Comparison of ENCODE assay signal across 9 cellular contexts in the genomic region with DNA sequence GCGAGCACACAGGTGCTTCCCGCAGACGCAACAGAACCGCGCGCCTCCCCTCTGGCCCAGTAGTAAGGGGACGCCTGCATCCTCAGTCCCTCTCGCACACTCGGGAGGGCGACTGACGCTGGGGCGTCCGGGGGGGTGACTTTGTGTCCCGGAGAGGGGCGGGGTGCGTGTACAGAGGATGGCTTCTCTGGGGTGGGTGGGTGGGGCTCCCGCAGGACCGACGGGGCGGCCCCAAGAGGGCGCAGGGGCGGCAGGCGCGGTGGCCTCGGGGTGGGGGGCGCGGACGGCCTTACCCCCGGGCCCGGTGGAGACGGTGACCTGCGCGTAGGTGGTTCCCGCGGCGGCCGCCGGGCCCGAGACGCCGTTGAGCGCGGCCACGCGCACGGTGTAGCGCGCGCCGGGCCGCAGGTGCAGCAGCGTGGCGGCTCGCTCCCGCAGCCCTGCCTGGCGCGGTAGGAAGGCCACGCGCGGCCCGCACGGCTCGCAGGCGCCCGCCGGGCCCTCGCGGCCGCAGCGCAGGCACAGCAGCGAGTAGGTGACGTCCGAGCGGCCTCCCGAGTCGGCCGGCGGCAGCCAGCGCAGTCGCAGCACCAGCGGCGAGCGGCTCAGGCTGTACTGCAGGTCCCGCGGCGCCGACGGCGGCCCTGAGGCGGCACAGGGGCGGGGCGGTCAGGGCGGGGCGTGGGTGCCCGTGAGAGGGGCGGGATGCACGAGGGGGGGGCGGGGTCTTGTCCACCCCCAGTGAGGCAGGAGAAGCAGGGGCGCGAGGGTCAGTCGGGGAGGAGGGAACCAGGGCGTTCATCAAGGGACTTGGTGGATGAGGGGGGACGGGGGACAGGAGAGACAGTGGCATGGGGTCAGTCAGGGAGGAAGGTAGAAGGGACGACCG. TPM values are rescaled to one million over a fixed set of nuclear protein-coding genes. Genes with fewer than 3 reads are reported as not detected.
DNase-seq lines count a peak whose midpoint lies in the region; ATAC-seq and TF ChIP-seq lines count a peak whose summit lies in the region.
"Had no signal": no experiment of that assay in that cellular context is flagged by ENCODE, and none has a peak within 500 bp of the region (broad histone marks: within the 10 kb centered on the region; RNA-seq: fewer than 3 reads in every experiment).

No MANE protein-coding gene starts in this region.

- peaks cover 0 to 16% of the 10 kb centered on the region in 2 donors for H3K27me3 ChIP-seq in uterus

- TF ChIP-seq CTCF in uterus (IDR thresholded peaks at IDR 0.05) = no peak

- H3K27ac ChIP-seq in uterus = no peak overlapping the region

- peaks cover 20% of the 10 kb centered on the region for H3K27me3 Mint-ChIP-seq in activated naive CD8-positive, alpha-beta T cell
- peaks cover 24 to 64% of the 10 kb centered on the region in 2 donors for H3K27me3 Mint-ChIP-seq in stimulated activated naive B cell treated with anti-CD40 and anti-IgM and Interleukin-4, amounts not matched to agents 10 μg/mL and 1 μg/mL and 100 μg/mL, for 72 hours

- H3K9me3 Mint-ChIP-seq in activated naive CD8-positive, alpha-beta T cell (ENCODE audit: low read depth) = no peaks in the 10 kb centered on the region
- no peaks in the 10 kb centered on the region for H3K9me3 Mint-ChIP-seq in stimulated activated naive B cell treated with anti-CD40 and anti-IgM and Interleukin-4, amounts not matched to agents 10 μg/mL and 1 μg/mL and 100 μg/mL, for 72 hours

- peak; percentile 73 to 74 for ATAC-seq in stimulated activated naive B cell treated with anti-CD40 and anti-IgM and Interleukin-4, amounts not matched to agents 10 μg/mL and 1 μg/mL and 100 μg/mL, for 72 hours (replicated peaks)
- no peak for ATAC-seq in HG03135 (IDR thresholded peaks at IDR 0.05; ENCODE audit: unreplicated experiment)

- peaks cover 8% of the 10 kb centered on the region for H3K4me1 Mint-ChIP-seq in activated naive CD8-positive, alpha-beta T cell (ENCODE audit: low read depth)
- peaks cover 11 to 18% of the 10 kb centered on the region in 2 donors for H3K4me1 Mint-ChIP-seq in stimulated activated naive B cell treated with anti-CD40 and anti-IgM and Interleukin-4, amounts not matched to agents 10 μg/mL and 1 μg/mL and 100 μg/mL, for 72 hours

- no peak for TF ChIP-seq POLR2A in uterus (IDR thresholded peaks at IDR 0.05)

- H3K4me3 Mint-ChIP-seq in activated naive CD8-positive, alpha-beta T cell = peak overlapping the region; percentile 81
- H3K4me3 Mint-ChIP-seq in stimulated activated naive B cell treated with anti-CD40 and anti-IgM and Interleukin-4, amounts not matched to agents 10 μg/mL and 1 μg/mL and 100 μg/mL, for 72 hours = peak overlapping the region; percentile 77 to 79

- no peaks in the 10 kb centered on the region for H3K4me1 ChIP-seq in uterus

- H3K36me3 ChIP-seq in uterus = no peaks in the 10 kb centered on the region

- no peaks in the 10 kb centered on the region for H3K36me3 Mint-ChIP-seq in activated naive CD8-positive, alpha-beta T cell
- no peaks in the 10 kb centered on the region for H3K36me3 Mint-ChIP-seq in stimulated activated naive B cell treated with anti-CD40 and anti-IgM and Interleukin-4, amounts not matched to agents 10 μg/mL and 1 μg/mL and 100 μg/mL, for 72 hours

- intact Hi-C loops in uterus (cut with DNase I; ENCODE audit: low total_unique reads) = no loop called here

- no peak overlapping the region for H3K27ac Mint-ChIP-seq in activated naive CD8-positive, alpha-beta T cell
- peak overlapping the region; percentile 47 for H3K27ac Mint-ChIP-seq in stimulated activated naive B cell treated with anti-CD40 and anti-IgM and Interleukin-4, amounts not matched to agents 10 μg/mL and 1 μg/mL and 100 μg/mL, for 72 hours

- DNase-seq in NCI-H1694 treated with DMSO at 0.1 percent for 48 hours (lab: John Stamatoyannopoulos, UW) (peak; percentile 2), NCI-H1694 (lab: John Stamatoyannopoulos, UW) (no peak), NCI-H1092 treated with DMSO at 0.1 percent for 48 hours (lab: John Stamatoyannopoulos, UW) (peak; percentile 54), uterus (no peak)
- peak; percentile 35 for DNase-seq in stimulated activated naive B cell treated with anti-CD40 and anti-IgM and Interleukin-4, amounts not matched to agents 10 μg/mL and 1 μg/mL and 100 μg/mL, for 72 hours

- no peaks in the 10 kb centered on the region for H3K9me3 ChIP-seq in uterus

- H3K4me3 ChIP-seq in iPS-11a (ENCODE audit: low read depth, low read length) (peak overlapping the region; percentile 43), uterus (no peak overlapping the region)

RNA-seq across cellular contexts. Expression of a gene that starts 12.1 kb away (rescaled TPM):
- total RNA-seq in uterus = under 1 TPM in 2 of 4 donors, not detected in 2; 0.41 to 0.67 TPM
- total RNA-seq: pulmonary artery endothelial cell had no signal

RNA-seq across cellular contexts. Expression of a gene that starts 40.8 kb away (rescaled TPM):
- 1 to 10 TPM in 2 of 4 donors, not detected in 2; 1.8 to 2.6 TPM for total RNA-seq in uterus

RNA-seq across cellular contexts. Expression of a gene that starts 54.8 kb away (rescaled TPM):
- total RNA-seq in uterus = 10 to 100 TPM; 15.4 to 25.6 (median 20.1) TPM

RNA-seq across cellular contexts. Expression of a gene that starts 55.2 kb away (rescaled TPM):
- 10 to 100 TPM in 3 of 4 donors, 1 to 10 TPM in 1; 8.5 to 12.0 (median 10.5) TPM for total RNA-seq in uterus

Comparison
In these comparisons a context has a peak if more than half of its experiments do, and no peak if none do; other contexts are left out.
1. DNase-seq: peak in NCI-H1694 treated with DMSO at 0.1 percent for 48 hours (single experiment), NCI-H1092 treated with DMSO at 0.1 percent for 48 hours (single experiment) and stimulated activated naive B cell treated with anti-CD40 and anti-IgM and Interleukin-4, amounts not matched to agents 10 μg/mL and 1 μg/mL and 100 μg/mL, for 72 hours (single experiment); none in NCI-H1694 (single experiment) and uterus (0 of 2).